Comparison of ENCODE assay signal across 1 cellular context in genomic region chr2:120542911-120543527, GRCh38.
TF ChIP-seq lines count a peak whose summit lies in the region.

No MANE protein-coding gene starts in this region.

TF ChIP-seq in HepG2, 621 proteins besides CTCF, POLR2A, EP300 and RAD21 (continued from another document and continues in another):
- peak; percentile 70; the same call in 1 of the 2 replicates for TF ChIP-seq ARID5B (CRISPR knock-in tag; IDR thresholded peaks at IDR 0.05)
- 0 out of 2 replicates have a peak, but pooled peaks have one; percentile 25 for TF ChIP-seq ZZZ3 (CRISPR knock-in tag; IDR thresholded peaks at IDR 0.05; ENCODE audit: borderline replicate concordance)
- peak; percentile 78; the same call in 1 of the 2 replicates for TF ChIP-seq HOXA9 (CRISPR knock-in tag; IDR thresholded peaks at IDR 0.05; ENCODE audit: borderline replicate concordance)
- TF ChIP-seq U2AF1 (optimal IDR thresholded peaks at IDR 0.05; ENCODE audit: low read depth, low read length), result no peak
- no peak for TF ChIP-seq FIP1L1 (IDR thresholded peaks at IDR 0.05; ENCODE audit: borderline replicate concordance, insufficient read depth, low read depth, low read length)
- TF ChIP-seq ZSCAN30 (CRISPR knock-in tag; IDR thresholded peaks at IDR 0.05), result no peak
- no peak for TF ChIP-seq KLF9 (CRISPR knock-in tag; IDR thresholded peaks at IDR 0.05; ENCODE audit: low read depth)
- TF ChIP-seq ZNF460 (CRISPR knock-in tag; IDR thresholded peaks at IDR 0.05; ENCODE audit: borderline replicate concordance), result no peak
- TF ChIP-seq ARID4A (CRISPR knock-in tag; IDR thresholded peaks at IDR 0.05; ENCODE audit: borderline replicate concordance), result no peak; the same call in 1 of the 2 replicates
- no peak for TF ChIP-seq ZNF354B (CRISPR knock-in tag; IDR thresholded peaks at IDR 0.05)
- TF ChIP-seq ZNF574 (CRISPR knock-in tag; IDR thresholded peaks at IDR 0.05), result peak; percentile 26; the same call in 1 of the 2 replicates
- TF ChIP-seq ZNF619 (CRISPR knock-in tag; IDR thresholded peaks at IDR 0.05), result no peak
- no peak; the same call in 1 of the 2 replicates for TF ChIP-seq FOXJ3 (CRISPR knock-in tag; IDR thresholded peaks at IDR 0.05; ENCODE audit: borderline replicate concordance)
- TF ChIP-seq ZSCAN29 (CRISPR knock-in tag; conservative IDR thresholded peaks at IDR 0.05), result peak; percentile 68; the same call in 1 of the 2 replicates
- peak; percentile 80 for TF ChIP-seq ZSCAN31 (CRISPR knock-in tag; IDR thresholded peaks at IDR 0.05; ENCODE audit: low read depth)
- no peak; the same call in 1 of the 2 replicates for TF ChIP-seq NFIC (IDR thresholded peaks at IDR 0.05; ENCODE audit: low read length)
- 0 out of 2 replicates have a peak, but pooled peaks have one; percentile 61 for TF ChIP-seq JUND (CRISPR knock-in tag; IDR thresholded peaks at IDR 0.05)
- TF ChIP-seq FOXP4 (CRISPR knock-in tag; IDR thresholded peaks at IDR 0.05), result no peak
- TF ChIP-seq ZFP1 (CRISPR knock-in tag; IDR thresholded peaks at IDR 0.05), result peak; percentile 57; the same call in 1 of the 2 replicates
- no peak for TF ChIP-seq SMAD3 (CRISPR knock-in tag; IDR thresholded peaks at IDR 0.05)
- no peak; the same call in 1 of the 2 replicates for TF ChIP-seq HMG20A (CRISPR knock-in tag; IDR thresholded peaks at IDR 0.05; ENCODE audit: borderline replicate concordance)
- 0 out of 2 replicates have a peak, but pooled peaks have one; percentile 41 for TF ChIP-seq ZSCAN22 (CRISPR knock-in tag; IDR thresholded peaks at IDR 0.05)
- peak; percentile 63 for TF ChIP-seq HIC2 (CRISPR knock-in tag; IDR thresholded peaks at IDR 0.05; ENCODE audit: low read depth)
- no peak for TF ChIP-seq ZNF878 (CRISPR knock-in tag; IDR thresholded peaks at IDR 0.05)
- no peak for TF ChIP-seq SUZ12 (IDR thresholded peaks at IDR 0.05; ENCODE audit: low read depth, low read length)
- TF ChIP-seq ZSCAN21 (CRISPR knock-in tag; IDR thresholded peaks at IDR 0.05; ENCODE audit: borderline replicate concordance), result peak; percentile 43; the same call in 1 of the 2 replicates
- TF ChIP-seq ZNF572 (CRISPR knock-in tag; IDR thresholded peaks at IDR 0.05), result 0 out of 2 replicates have a peak, but pooled peaks have one; percentile 63
- 0 out of 2 replicates have a peak, but pooled peaks have one; percentile 18 for TF ChIP-seq ZNF879 (CRISPR knock-in tag; IDR thresholded peaks at IDR 0.05)
- TF ChIP-seq KLF11 (CRISPR knock-in tag; IDR thresholded peaks at IDR 0.05), result no peak; the same call in 1 of the 2 replicates
- TF ChIP-seq PRDM10 (CRISPR knock-in tag; IDR thresholded peaks at IDR 0.05; ENCODE audit: low read depth), result peak; percentile 42; the same call in 1 of the 2 replicates
- peak; percentile 90 for TF ChIP-seq ZNF12 (CRISPR knock-in tag; IDR thresholded peaks at IDR 0.05)
- peak; percentile 21; the same call in 1 of the 2 replicates for TF ChIP-seq ZC3H13 (CRISPR knock-in tag; IDR thresholded peaks at IDR 0.05)
- peak; percentile 63; the same call in 1 of the 2 replicates for TF ChIP-seq GATAD2A (CRISPR knock-in tag; IDR thresholded peaks at IDR 0.05)
- TF ChIP-seq HMGXB4 (CRISPR knock-in tag; IDR thresholded peaks at IDR 0.05; ENCODE audit: borderline replicate concordance in 1 of 2, low read depth in 1 of 2), result peak in 1 of 2 experiments; percentile 22; a peak in 1 of 4 replicates
